Comparison of ENCODE assay signal across 32 cellular contexts in the genomic region with DNA sequence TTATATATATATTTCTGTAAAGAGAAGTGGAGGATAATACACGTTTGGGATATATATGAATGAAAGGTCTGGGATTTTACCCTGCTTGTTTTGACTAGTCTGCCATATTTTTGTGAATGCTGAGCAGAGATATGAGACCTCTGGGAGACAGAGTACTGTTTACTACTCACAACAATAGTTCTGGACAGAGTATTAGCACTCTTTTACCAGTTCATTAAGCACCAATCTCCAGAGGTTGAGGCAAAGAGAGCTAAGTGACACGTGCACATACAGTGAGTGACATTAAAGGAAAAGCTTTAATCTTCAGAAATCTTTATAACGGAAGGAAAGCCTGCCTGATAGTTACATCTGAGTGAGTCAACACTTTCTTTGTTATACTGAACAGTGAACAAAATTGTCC.
"Had no signal": no experiment of that assay in that cellular context is flagged by ENCODE, and none has a peak within 500 bp of the region (broad histone marks: within the 10 kb centered on the region; RNA-seq: fewer than 3 reads in every experiment).

No MANE protein-coding gene starts in this region.

- H3K4me3 Mint-ChIP-seq: activated CD4-positive, alpha-beta T cell treated with anti-CD3 and anti-CD28 coated beads, Interleukin-2, amount 10 ng/mL, durations not matched to agents 24 days and 14 days; activated CD8-positive, alpha-beta T cell treated with anti-CD3 and anti-CD28 coated beads for 36 hours; activated naive CD8-positive, alpha-beta T cell treated with anti-CD3 and anti-CD28 coated beads for 36 hours; activated T-cell treated with anti-CD3 and anti-CD28 coated beads, Interleukin-2, amount 50 U/mL, for 72 hours; activated T-helper 17 cell treated with anti-CD3 and anti-CD28 coated beads, Interleukin-2, amount 50 U/mL, for 72 hours; T-helper 1 cell treated with Interleukin-12 subunit alpha and Interleukin-12 subunit beta and Interleukin-4 antibody, amounts not matched to agents 30 μg/mL and 1 μg/mL, for 36 hours; T-helper 2 cell treated with Interferon-gamma antibody and Interleukin-4, amounts not matched to agents 5 μg/mL and 100 μg/mL, for 36 hours had no signal

- H3K27ac ChIP-seq: breast epithelium, Peyer's patch, SJSA1 had no signal

- H3K4me3 ChIP-seq: breast epithelium, Peyer's patch, SJSA1 had no signal

- H3K9me3 Mint-ChIP-seq: activated CD4-positive, alpha-beta T cell treated with anti-CD3 and anti-CD28 coated beads, Interleukin-2, amount 10 ng/mL, durations not matched to agents 24 days and 14 days; activated naive CD8-positive, alpha-beta T cell treated with anti-CD3 and anti-CD28 coated beads for 36 hours had no signal

- H3K27ac Mint-ChIP-seq: activated CD4-positive, alpha-beta T cell treated with anti-CD3 and anti-CD28 coated beads, Interleukin-2, amount 10 ng/mL, durations not matched to agents 24 days and 14 days; activated CD8-positive, alpha-beta T cell treated with anti-CD3 and anti-CD28 coated beads for 36 hours; activated naive CD8-positive, alpha-beta T cell treated with anti-CD3 and anti-CD28 coated beads for 36 hours; activated T-cell treated with anti-CD3 and anti-CD28 coated beads, Interleukin-2, amount 50 U/mL, for 72 hours; activated T-helper 17 cell treated with anti-CD3 and anti-CD28 coated beads, Interleukin-2, amount 50 U/mL, for 72 hours; T-helper 1 cell treated with Interleukin-12 subunit alpha and Interleukin-12 subunit beta and Interleukin-4 antibody, amounts not matched to agents 30 μg/mL and 1 μg/mL, for 36 hours; T-helper 2 cell treated with Interferon-gamma antibody and Interleukin-4, amounts not matched to agents 5 μg/mL and 100 μg/mL, for 36 hours had no signal

- H3K4me2 ChIP-seq: SK-N-SH had no signal

- H3K9me2 ChIP-seq: SK-N-SH had no signal

- H3K4me1 ChIP-seq: breast epithelium, Peyer's patch, SJSA1 had no signal

- DNase-seq: activated CD4-positive, alpha-beta T cell treated with anti-CD3 and anti-CD28 coated beads, Interleukin-2, amount 10 ng/mL, durations not matched to agents 24 days and 14 days; activated CD4-positive, alpha-beta T cell treated with anti-CD3 and anti-CD28 coated beads, Interleukin-2, amount 50 U/mL, for 4 hours; activated CD8-positive, alpha-beta T cell treated with anti-CD3 and anti-CD28 coated beads for 36 hours; activated effector memory CD4-positive, alpha-beta T cell treated with anti-CD3 and anti-CD28 coated beads, Interleukin-2, amount 50 U/mL, for 16 hours; activated naive CD4-positive, alpha-beta T cell; activated naive CD4-positive, alpha-beta T cell treated with anti-CD3 and anti-CD28 coated beads, Interleukin-2, amount 50 U/mL, for 16 hours; activated naive CD8-positive, alpha-beta T cell treated with anti-CD3 and anti-CD28 coated beads for 36 hours; activated T-cell treated with anti-CD3 and anti-CD28 coated beads, Interleukin-2, amount 50 U/mL, for 1 hour; activated T-cell treated with anti-CD3 and anti-CD28 coated beads, Interleukin-2, amount 50 U/mL, for 72 hours; amniotic stem cell; aorta; caudate nucleus; cerebellar nuclear complex; Karpas-422; KBM-7; NCI-H1092; NCI-H1436 treated with DMSO at 0.1 percent for 48 hours; NCI-H1694 treated with DMSO at 0.1 percent for 48 hours; NCI-H2029; NCI-H345; NCI-H524 treated with DMSO at 0.1 percent for 48 hours; NK-92 treated with Interleukin-12 subunit alpha and Interleukin-12 subunit beta, amount 100 ng/mL, for 24 hours; PC-3; Peyer's patch; RPMI8226; SHP77 treated with DMSO at 0.1 percent for 48 hours; SK-N-SH had no signal

- H3K36me3 ChIP-seq: breast epithelium, Peyer's patch, SJSA1 had no signal

- H3K27me3 Mint-ChIP-seq: activated CD4-positive, alpha-beta T cell treated with anti-CD3 and anti-CD28 coated beads, Interleukin-2, amount 10 ng/mL, durations not matched to agents 24 days and 14 days; activated CD8-positive, alpha-beta T cell treated with anti-CD3 and anti-CD28 coated beads for 36 hours; activated naive CD8-positive, alpha-beta T cell treated with anti-CD3 and anti-CD28 coated beads for 36 hours; activated T-helper 17 cell treated with anti-CD3 and anti-CD28 coated beads, Interleukin-2, amount 50 U/mL, for 72 hours had no signal

- H3K4me1 Mint-ChIP-seq: activated CD4-positive, alpha-beta T cell treated with anti-CD3 and anti-CD28 coated beads, Interleukin-2, amount 10 ng/mL, durations not matched to agents 24 days and 14 days; activated naive CD8-positive, alpha-beta T cell treated with anti-CD3 and anti-CD28 coated beads for 36 hours; activated T-helper 17 cell treated with anti-CD3 and anti-CD28 coated beads, Interleukin-2, amount 50 U/mL, for 72 hours had no signal

- H3K9me3 ChIP-seq: breast epithelium, Peyer's patch, SJSA1, SK-N-SH had no signal

- H3K9ac ChIP-seq: SK-N-SH had no signal

- H3K27me3 ChIP-seq: breast epithelium, Peyer's patch, SJSA1 had no signal

- H3K36me3 Mint-ChIP-seq: activated naive CD8-positive, alpha-beta T cell treated with anti-CD3 and anti-CD28 coated beads for 36 hours had no signal
